8 cellular contexts compared by ENCODE assay signal in genomic region chr16:88772871-88773811, GRCh38. TPM values are rescaled to one million over a fixed set of nuclear protein-coding genes. Genes with fewer than 3 reads are reported as not detected.
DNase-seq lines count a peak whose midpoint lies in the region; ATAC-seq and TF ChIP-seq lines count a peak whose summit lies in the region.

No MANE protein-coding gene starts in this region.

- peak; percentile 76 for ATAC-seq in gastroesophageal sphincter
- ATAC-seq in HG02610 (IDR thresholded peaks at IDR 0.05; ENCODE audit: unreplicated experiment) = no peak

- peak; percentile 86 for DNase-seq in ELF-1 (ENCODE audit: low read depth, low spot score)
- peak; percentile 66 for DNase-seq in SK-N-DZ (ENCODE audit: low spot score)
- peak; percentile 69 for DNase-seq in skeletal muscle cell (ENCODE audit: low read depth)
- DNase-seq in NCI-H748 treated with DMSO at 0.1 percent for 48 hours (lab: John Stamatoyannopoulos, UW) = no peak
- DNase-seq in NCI-H345 treated with DMSO at 0.1 percent for 48 hours (lab: John Stamatoyannopoulos, UW; ENCODE audit: unreplicated experiment) = no peak
- DNase-seq in NCI-H2107 treated with DMSO at 0.1 percent for 48 hours (lab: John Stamatoyannopoulos, UW; ENCODE audit: unreplicated experiment) = no peak

- H3K4me3 ChIP-seq in gastroesophageal sphincter = no peak overlapping the region
- no peak overlapping the region for H3K4me3 ChIP-seq in skeletal muscle cell (ENCODE audit: low read depth, low read length)

- 27 to 35% methylated on average over 2 to 5 of the region's 29 CpGs for WGBS in gastroesophageal sphincter (ENCODE audit: low coverage in 1 of 2), 2 donors

- peak overlapping the region; percentile 39 to 98 (median 92) for H3K27ac ChIP-seq in gastroesophageal sphincter

- no peaks in the 10 kb centered on the region for H3K36me3 ChIP-seq in gastroesophageal sphincter

- no peak for TF ChIP-seq POLR2A in gastroesophageal sphincter (IDR thresholded peaks at IDR 0.05)

- no peaks in the 10 kb centered on the region for H3K27me3 ChIP-seq in gastroesophageal sphincter

- H3K9me3 ChIP-seq in gastroesophageal sphincter = no peaks in the 10 kb centered on the region

- no peak for TF ChIP-seq EP300 in gastroesophageal sphincter (IDR thresholded peaks at IDR 0.05)

- no peak for TF ChIP-seq CTCF in gastroesophageal sphincter (IDR thresholded peaks at IDR 0.05)

- H3K4me1 ChIP-seq in gastroesophageal sphincter = peaks cover 14 to 100% (median 83%) of the 10 kb centered on the region in 3 donors

RNA-seq across cellular contexts. Expression of gene PIEZO1, which starts 11.9 kb away (rescaled TPM):
- 37.9 and 52.7 TPM in 2 replicates for polyA plus RNA-seq in SK-N-DZ (2014; cell fraction: cytosol; rRNA removed)
- 213 and 283 TPM in 2 replicates for polyA plus RNA-seq in SK-N-DZ (2014; cell fraction: nucleus; rRNA removed)
- total RNA-seq in gastroesophageal sphincter = 100 to 1,000 TPM; 105 to 248 (median 172) TPM

RNA-seq across cellular contexts. Expression of gene CDT1, which starts 30.4 kb away (rescaled TPM):
- 77.2 and 112 TPM in 2 replicates for polyA plus RNA-seq in SK-N-DZ (2014; cell fraction: cytosol; rRNA removed)
- 39.4 and 47.6 TPM in 2 replicates for polyA plus RNA-seq in SK-N-DZ (2014; cell fraction: nucleus; rRNA removed)
- total RNA-seq in gastroesophageal sphincter = 1 to 10 TPM in 1 of 4 donors, under 1 TPM in 1, not detected in 2; 0.92 to 2.0 TPM

RNA-seq across cellular contexts. Expression of gene APRT, which starts 38.6 kb away (rescaled TPM):
- 144 and 169 TPM in 2 replicates for polyA plus RNA-seq in SK-N-DZ (2014; cell fraction: cytosol; rRNA removed)
- 148 and 171 TPM in 2 replicates for polyA plus RNA-seq in SK-N-DZ (2014; cell fraction: nucleus; rRNA removed)
- 100 to 1,000 TPM in 2 of 4 donors, 10 to 100 TPM in 2; 64.9 to 103 (median 92.9) TPM for total RNA-seq in gastroesophageal sphincter

Comparison
In these comparisons a context has a peak if more than half of its experiments do, and no peak if none do; other contexts are left out.
1. DNase-seq: peak in ELF-1 (single experiment), SK-N-DZ (single experiment) and skeletal muscle cell (single experiment); none in NCI-H748 treated with DMSO at 0.1 percent for 48 hours (single experiment), NCI-H345 treated with DMSO at 0.1 percent for 48 hours (single experiment) and NCI-H2107 treated with DMSO at 0.1 percent for 48 hours (single experiment).